8 cellular contexts compared by ENCODE assay signal in the genomic region with DNA sequence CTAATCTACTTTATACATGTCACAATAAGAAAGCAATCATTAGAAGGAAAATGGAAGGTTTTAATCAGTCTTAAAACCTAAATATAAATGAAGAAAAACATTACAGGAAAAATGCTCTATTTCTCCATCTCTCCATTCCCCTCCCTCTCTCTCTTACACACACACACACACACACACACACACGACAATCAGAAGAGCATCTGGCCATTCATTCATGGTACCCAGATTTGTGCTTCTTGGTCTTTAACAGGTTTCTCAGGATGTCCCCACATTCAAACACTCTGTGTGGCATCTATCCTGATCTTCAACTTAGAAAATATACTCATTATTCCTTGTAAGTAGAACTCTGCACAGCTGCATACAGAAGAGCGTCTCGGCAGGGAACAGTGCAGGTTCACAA. TPM values are rescaled to one million over a fixed set of nuclear protein-coding genes. Genes with fewer than 3 reads are reported as not detected.
DNase-seq lines count a peak whose midpoint lies in the region; ATAC-seq, FAIRE-seq and TF ChIP-seq lines count a peak whose summit lies in the region.

No MANE protein-coding gene starts in this region.

- in situ Hi-C loops in K562 (cut with MboI): no loop called here

- H2AFZ ChIP-seq in K562 (ENCODE audit: low read depth, low read length) (peak overlapping the region; percentile 98), mesenchymal stem cell (ENCODE audit: low read depth, low read length) (no peak overlapping the region)

- no peak for TF ChIP-seq POLR2A in A549 (IDR thresholded peaks at IDR 0.05; ENCODE audit: low read length)
- no peak for TF ChIP-seq POLR2A in K562 (conservative IDR thresholded peaks at IDR 0.05)
- TF ChIP-seq POLR2A in adrenal gland (IDR thresholded peaks at IDR 0.05): no peak

- no peak overlapping the region for H3K23ac ChIP-seq in mesenchymal stem cell (ENCODE audit: low read length in 2 of 2)

- H4K91ac ChIP-seq in mesenchymal stem cell (ENCODE audit: low read length): no peak overlapping the region

- H2BK120ac ChIP-seq in mesenchymal stem cell (ENCODE audit: low read depth, low read length): no peak overlapping the region

- BruUV-seq in K562 (replicated peaks; lab: Mats Ljungman, UMichigan): no TSS peak

- 5% methylated on average over 3 of the region's 3 CpGs for WGBS in A549 (ENCODE audit: missing lambda C conversion rate)
- WGBS in K562 (ENCODE audit: insufficient coverage, low coverage, missing lambda C conversion rate): 0% methylated on average over 3 of the region's 3 CpGs
- 5% methylated on average over 3 of the region's 3 CpGs for WGBS in mesenchymal stem cell
- WGBS in adrenal gland, 4 donors: 0 to 1% (median 1%) methylated on average over 3 of the region's 3 CpGs

- H3K14ac ChIP-seq in mesenchymal stem cell (ENCODE audit: low read length in 2 of 2): no peak overlapping the region

- H3K9me3 ChIP-seq in A549 (no peaks in the 10 kb centered on the region), K562 (replicated peaks; ENCODE audit: control insufficient read depth, insufficient read depth, low read depth, low read length) (no peaks in the 10 kb centered on the region), mesenchymal stem cell (ENCODE audit: control insufficient read depth, low read length) (no peaks in the 10 kb centered on the region), adrenal gland (replicated peaks in 1 of 3) (no peaks in the 10 kb centered on the region)

- H3K9me1 ChIP-seq in K562 (ENCODE audit: control insufficient read depth, insufficient read depth, low read length): no peaks in the 10 kb centered on the region

- no peak for TF ChIP-seq CTCF in A549 (IDR thresholded peaks at IDR 0.05)
- no peak for TF ChIP-seq CTCF in K562 (IDR thresholded peaks at IDR 0.05 in 2 of 3, conservative IDR thresholded peaks at IDR 0.05 in 1 of 3; ENCODE audit: insufficient read depth in 2 of 3, low read depth in 1 of 3, low read length in 3 of 3)
- TF ChIP-seq CTCF in adrenal gland (IDR thresholded peaks at IDR 0.05): no peak

- TF ChIP-seq RAD21 in A549 (conservative IDR thresholded peaks at IDR 0.05 in 1 of 2, IDR thresholded peaks at IDR 0.05 in 1 of 2) (no peak), K562 (CRISPR knock-in tag; conservative IDR thresholded peaks at IDR 0.05 in 1 of 2, IDR thresholded peaks at IDR 0.05 in 1 of 2) (no peak)

- CTCF ChIA-PET in A549 (lab: Yijun Ruan, JAX): no interaction called here
- CTCF ChIA-PET in K562 (lab: Yijun Ruan, JAX; ENCODE audit: low intra/inter-chr PET ratio): no interaction called here

- H3K4ac ChIP-seq in mesenchymal stem cell (ENCODE audit: low read depth in 1 of 2, low read length in 2 of 2): no peak overlapping the region

- H3K9ac ChIP-seq in K562 (ENCODE audit: insufficient read depth in 1 of 2, low read depth in 2 of 2, low read length in 2 of 2) (peak overlapping the region in 1 of 2 experiments; percentile 95; a peak in 2 of 4 replicates), mesenchymal stem cell (ENCODE audit: low read length) (peak overlapping the region; percentile 99)

- intact Hi-C loops in K562 (cut with micrococcal nuclease) (loop anchor here (2.0 kb wide), 1 partner anchor 876 kb away; a partner anchor contains a TSS), adrenal gland (cut with DNase I) (no loop called here)

- FAIRE-seq in A549 (lab: Jason Lieb, UNC) (no peak), K562 (lab: Jason Lieb, UNC) (no peak)

- H3K36me3 ChIP-seq in K562 (ENCODE audit: control insufficient read depth, insufficient read depth, low read length): peaks cover 18% of the 10 kb centered on the region; the same call in 2 of the 3 replicates
- H3K36me3 ChIP-seq in mesenchymal stem cell (ENCODE audit: control insufficient read depth in 1 of 2, insufficient read depth in 2 of 2, low read depth in 1 of 2, low read length in 2 of 2): peaks cover 7 to 18% of the 10 kb centered on the region in 2 experiments
- H3K36me3 ChIP-seq in adrenal gland (replicated peaks in 1 of 2): no peaks in the 10 kb centered on the region

- peak overlapping the region; percentile 92 for H3K4me2 ChIP-seq in A549
- H3K4me2 ChIP-seq in K562 (ENCODE audit: insufficient read depth, low read length): peak overlapping the region; percentile 93
- H3K4me2 ChIP-seq in mesenchymal stem cell (ENCODE audit: low read length, poor library complexity, severe bottlenecking): peak overlapping the region; percentile 75

- H3K4me3 ChIP-seq in A549 (peak overlapping the region; percentile 84), K562 (peak overlapping the region; percentile 71), mesenchymal stem cell (ENCODE audit: insufficient read depth in 1 of 2, low read depth in 1 of 2, low read length in 2 of 2) (peak overlapping the region in 1 of 2 experiments; percentile 99), adrenal gland (peak overlapping the region in 2 of 4 donors; percentile 64 to 82)

- no peak overlapping the region for H2BK15ac ChIP-seq in mesenchymal stem cell (ENCODE audit: low read depth, poor library complexity, severe bottlenecking)

- H3K4me1 ChIP-seq in A549 (peaks cover 13% of the 10 kb centered on the region; the same call in 2 of the 3 replicates), K562 (replicated peaks in 1 of 2; ENCODE audit: control insufficient read depth in 2 of 2, insufficient read depth in 2 of 2, low read length in 2 of 2) (peaks cover 0 to 3% of the 10 kb centered on the region in 2 experiments; a peak in 3 of 5 replicates), mesenchymal stem cell (ENCODE audit: control insufficient read depth, insufficient read depth, low read depth, low read length) (peaks cover 6% of the 10 kb centered on the region), adrenal gland (replicated peaks in 1 of 2) (peaks cover 26 to 43% of the 10 kb centered on the region in 2 donors)

- H3K27me3 ChIP-seq in K562 (ENCODE audit: control insufficient read depth in 2 of 2, insufficient read depth in 2 of 2, low read length in 2 of 2) (no peaks in the 10 kb centered on the region), mesenchymal stem cell (ENCODE audit: control insufficient read depth in 1 of 2, insufficient read depth in 1 of 2, low read length in 2 of 2) (no peaks in the 10 kb centered on the region), adrenal gland (no peaks in the 10 kb centered on the region)

- no peaks in the 10 kb centered on the region for H4K20me1 ChIP-seq in K562 (replicated peaks; ENCODE audit: control insufficient read depth, insufficient read depth, low read length)

- no peak for DNase-seq in A549 (ENCODE audit: low read depth in 1 of 2, low spot score in 1 of 2)
- DNase-seq in HS-27A (ENCODE audit: low read depth): peak; percentile 9
- DNase-seq in K562 (ENCODE audit: extremely low read depth in 1 of 4, low spot score in 3 of 4): peak in 1 of 4 experiments; percentile 33
- peak; percentile 50 for DNase-seq in mesenchymal stem cell
- DNase-seq in foreskin melanocyte: no peak
- no peak for DNase-seq in adrenal gland

- no peak overlapping the region for H4K8ac ChIP-seq in mesenchymal stem cell (ENCODE audit: low read length)

- no peak overlapping the region for H2AK5ac ChIP-seq in mesenchymal stem cell (ENCODE audit: low read length, severe bottlenecking)

- peaks cover 99% of the 10 kb centered on the region for H3K79me2 ChIP-seq in K562 (ENCODE audit: control insufficient read depth, insufficient read depth, low read length)

- H3K27ac ChIP-seq in A549: peak overlapping the region; percentile 86 to 97
- peak overlapping the region; percentile 96; the same call in 2 of the 3 replicates for H3K27ac ChIP-seq in K562 (ENCODE audit: extremely low read depth, low read depth, low read length)
- no peak overlapping the region for H3K27ac ChIP-seq in mesenchymal stem cell (ENCODE audit: low read length, poor library complexity, severe bottlenecking)
- peak overlapping the region in 1 of 5 donors; percentile 92 for H3K27ac ChIP-seq in adrenal gland

- H2BK12ac ChIP-seq in mesenchymal stem cell (ENCODE audit: low read length in 2 of 2): no peak overlapping the region

- no peak; a peak in 1 of 6 replicates for ATAC-seq in A549
- ATAC-seq in K562: peak; percentile 18
- no peak for ATAC-seq in HG02588 (IDR thresholded peaks at IDR 0.05; ENCODE audit: unreplicated experiment)
- ATAC-seq in HG02981 (IDR thresholded peaks at IDR 0.05; ENCODE audit: unreplicated experiment): no peak

- H3K18ac ChIP-seq in mesenchymal stem cell (ENCODE audit: low read depth in 1 of 2, low read length in 2 of 2): no peak overlapping the region

- H3K79me1 ChIP-seq in mesenchymal stem cell (replicated peaks; ENCODE audit: low read length, poor library complexity, severe bottlenecking): peaks cover 6% of the 10 kb centered on the region

- POLR2A ChIA-PET in A549 (lab: Yijun Ruan, JAX): interaction anchor here (2.8 kb wide), 1 partner anchor 17 kb away, joined by 15 read pairs; a partner anchor contains a TSS
- POLR2A ChIA-PET in K562 (lab: Yijun Ruan, JAX): interaction anchor here (0.6 to 8.0 kb wide), 4 partner anchors 15 to 207 kb away, joined by 3 to 58 read pairs (median 5); a partner anchor contains a TSS

- no peak overlapping the region for H2BK5ac ChIP-seq in mesenchymal stem cell (ENCODE audit: low read depth, low read length, poor library complexity, severe bottlenecking)

- no peak for TF ChIP-seq EP300 in A549 (IDR thresholded peaks at IDR 0.05)
- no peak for TF ChIP-seq EP300 in K562 (IDR thresholded peaks at IDR 0.05; ENCODE audit: low read length)

RNA-seq across cellular contexts. Expression of a gene that starts 0.8 kb away (rescaled TPM):
- polyA plus RNA-seq in A549 (2011; rRNA removed): 16.3 and 25.3 TPM in 2 replicates
- 4.8 and 4.9 TPM in 2 replicates for polyA plus RNA-seq in A549 (2012; cell fraction: cytosol; rRNA removed)
- polyA plus RNA-seq in A549 (2012; cell fraction: nucleus; rRNA removed): 2.7 and 6.2 TPM in 2 replicates
- polyA plus RNA-seq in A549 (2017; fragmentation: RNase III; extraction: RNeasy Plus Mini Kit Qiagen cat#74134 plus additional on column Dnase treatment): 10.6 to 11.7 TPM (median 11.0 TPM) in 3 replicates
- polyA minus RNA-seq in A549 (2011; rRNA and poly(A)+ RNA removed): 4.2 and 5.8 TPM in 2 replicates
- total RNA-seq in K562 (2011; cell fraction: chromatin; rRNA removed; ENCODE audit: low replicate concordance): 9.0 and 30.2 TPM in 2 replicates
- 4.3 and 5.8 TPM in 2 replicates for total RNA-seq in K562 (2011; cell fraction: nucleolus; rRNA removed)
- 10.1 and 12.4 TPM in 2 replicates for total RNA-seq in K562 (2011; cell fraction: nucleoplasm; rRNA removed)
- 14.4 and 16.1 TPM in 2 replicates for total RNA-seq in K562 (2014; rRNA removed)
- 30.9 and 34.2 TPM in 2 replicates for total RNA-seq in K562 (2014; rRNA removed; fragmentation: Illumina TruSeq; extraction: Trizol)
- total RNA-seq in K562 (2015; rRNA removed; fragmentation: Illumina TruSeq; extraction: Trizol): 27.1 and 31.4 TPM in 2 replicates
- 18.1 and 18.2 TPM in 2 replicates for total RNA-seq in K562 (2021)
- 24.9 and 33.7 TPM in 2 replicates for polyA plus RNA-seq in K562 (2011; rRNA removed)
- 3.9 and 11.4 TPM in 2 replicates for polyA plus RNA-seq in K562 (2011; cell fraction: cytosol; rRNA removed)
- polyA plus RNA-seq in K562 (2011; cell fraction: nucleus; rRNA removed): 6.1 and 9.9 TPM in 2 replicates
- polyA plus RNA-seq in K562 (2012): 13.8 and 16.1 TPM in 2 replicates
- 23.3 and 28.5 TPM in 2 replicates for polyA plus RNA-seq in K562 (2014; fragmentation: Illumina TruSeq; extraction: Trizol)
- 10 to 100 TPM; 32.2 to 36.2 TPM for polyA plus RNA-seq in K562 (2014; fragmentation: Nextera tagmentation; extraction: Ambion mirVana)
- polyA plus RNA-seq in K562 (2014; rRNA removed): 19.9 and 20.4 TPM in 2 replicates
- polyA minus RNA-seq in K562 (2011; rRNA and poly(A)+ RNA removed): 29.6 and 33.5 TPM in 2 replicates
- 8.5 and 12.5 TPM in 2 replicates for polyA minus RNA-seq in K562 (2011; cell fraction: cytosol; rRNA and poly(A)+ RNA removed)
- polyA minus RNA-seq in K562 (2011; cell fraction: nucleus; rRNA and poly(A)+ RNA removed): 10.2 and 21.0 TPM in 2 replicates
- 14.1 TPM for polyA plus RNA-seq in mesenchymal stem cell (2013, experiment 1 of 2)
- polyA plus RNA-seq in mesenchymal stem cell (2013, experiment 2 of 2): 15.9 TPM
- total RNA-seq in adrenal gland: 10 to 100 TPM in 5 of 8 donors, 1 to 10 TPM in 3; 7.2 to 18.7 (median 11.1) TPM
- 10 to 100 TPM in 1 of 3 donors, 1 to 10 TPM in 2; 5.8 to 14.0 (median 9.1) TPM for polyA plus RNA-seq in adrenal gland

RNA-seq across cellular contexts. Expression of a gene that starts 16.6 kb away (rescaled TPM):
- polyA plus RNA-seq in A549 (2011; rRNA removed) (172 and 202 TPM in 2 replicates), A549 (2017; fragmentation: RNase III; extraction: RNeasy Plus Mini Kit Qiagen cat#74134 plus additional on column Dnase treatment) (125 to 153 TPM (median 144 TPM) in 3 replicates), K562 (2011; rRNA removed) (418 and 455 TPM in 2 replicates), K562 (2014; fragmentation: Illumina TruSeq; extraction: Trizol) (200 and 253 TPM in 2 replicates), K562 (2014; fragmentation: Nextera tagmentation; extraction: Ambion mirVana) (10 to 100 TPM; 76.9 to 79.2 TPM), K562 (2014; rRNA removed) (203 and 243 TPM in 2 replicates), adrenal gland (100 to 1,000 TPM; 154 to 276 (median 205) TPM)
- 70.0 and 73.8 TPM in 2 replicates for polyA plus RNA-seq in A549 (2012; cell fraction: cytosol; rRNA removed)
- polyA plus RNA-seq in A549 (2012; cell fraction: nucleus; rRNA removed): 200 and 269 TPM in 2 replicates
- 131 and 163 TPM in 2 replicates for polyA minus RNA-seq in A549 (2011; rRNA and poly(A)+ RNA removed)
- 358 and 824 TPM in 2 replicates for total RNA-seq in K562 (2011; cell fraction: chromatin; rRNA removed; ENCODE audit: low replicate concordance)
- total RNA-seq in K562 (2011; cell fraction: nucleolus; rRNA removed): 166 and 191 TPM in 2 replicates
- total RNA-seq in K562 (2011; cell fraction: nucleoplasm; rRNA removed): 334 and 482 TPM in 2 replicates
- total RNA-seq in K562 (2014; rRNA removed) (133 and 148 TPM in 2 replicates), K562 (2014; rRNA removed; fragmentation: Illumina TruSeq; extraction: Trizol) (190 and 214 TPM in 2 replicates), K562 (2015; rRNA removed; fragmentation: Illumina TruSeq; extraction: Trizol) (235 and 249 TPM in 2 replicates), K562 (2021) (143 and 159 TPM in 2 replicates), adrenal gland (100 to 1,000 TPM in 6 of 8 donors, 10 to 100 TPM in 2; 43.3 to 145 (median 105) TPM)
- polyA plus RNA-seq in K562 (2011; cell fraction: cytosol; rRNA removed): 207 and 247 TPM in 2 replicates
- 1,205 and 1,296 TPM in 2 replicates for polyA plus RNA-seq in K562 (2011; cell fraction: nucleus; rRNA removed)
- 141 and 149 TPM in 2 replicates for polyA plus RNA-seq in K562 (2012)
- 284 and 290 TPM in 2 replicates for polyA minus RNA-seq in K562 (2011; rRNA and poly(A)+ RNA removed)
- 110 and 120 TPM in 2 replicates for polyA minus RNA-seq in K562 (2011; cell fraction: cytosol; rRNA and poly(A)+ RNA removed)
- polyA minus RNA-seq in K562 (2011; cell fraction: nucleus; rRNA and poly(A)+ RNA removed): 370 and 491 TPM in 2 replicates
- 295 TPM for polyA plus RNA-seq in mesenchymal stem cell (2013, experiment 1 of 2)
- polyA plus RNA-seq in mesenchymal stem cell (2013, experiment 2 of 2): 281 TPM

Comparison
In these comparisons a context has a peak if more than half of its experiments do, and no peak if none do; other contexts are left out.
1. DNase-seq: peak in HS-27A (single experiment) and mesenchymal stem cell (single experiment); none in A549 (0 of 2), foreskin melanocyte (single experiment) and adrenal gland (0 of 7).
2. Peak in every context shown above with its lines, with median percentiles within 50 percentile points of each other: H3K4me2 ChIP-seq.